In genomic region chr9:109232449-109232848, GRCh38 we compare ENCODE assay signal across 18 cellular contexts.
A peak's percentile ranks its signal among the peaks of the same experiment; 100 is the strongest.
DNase-seq lines count a peak whose midpoint lies in the region; ATAC-seq and TF ChIP-seq lines count a peak whose summit lies in the region.
"Had no signal": no experiment of that assay in that cellular context is flagged by ENCODE, and none has a peak within 500 bp of the region (broad histone marks: within the 10 kb centered on the region; RNA-seq: fewer than 3 reads in every experiment).

No MANE protein-coding gene starts in this region.

- H2AFZ ChIP-seq in ACC112 (ENCODE audit: low read length, unreplicated experiment) (peak overlapping the region; percentile 68), IMR-90 (replicated peaks; ENCODE audit: low read length, poor library complexity) (no peak overlapping the region)

- no peak overlapping the region for H3K23ac ChIP-seq in IMR-90 (ENCODE audit: low read depth, low read length)

- H2AK9ac ChIP-seq in IMR-90 (replicated peaks; ENCODE audit: low read depth, low read length, poor library complexity) = no peak overlapping the region

- in situ Hi-C loops in IMR-90 (cut with MboI; ENCODE audit: low sequenced_read_pairs) = no loop called here
- in situ Hi-C loops in brain microvascular endothelial cell (cut with HindIII; ENCODE audit: low pct_ligation_motif_present, low sequenced_read_pairs) = no loop called here

- no peak overlapping the region for H2AK5ac ChIP-seq in IMR-90 (ENCODE audit: low read depth, low read length)

- no peaks in the 10 kb centered on the region for H3K27me3 ChIP-seq in ACC112 (ENCODE audit: insufficient read depth, low read length)
- H3K27me3 ChIP-seq in IMR-90 (ENCODE audit: control insufficient read depth, insufficient read depth, low read length) = peaks cover 21% of the 10 kb centered on the region
- no peaks in the 10 kb centered on the region for H3K27me3 ChIP-seq in brain microvascular endothelial cell (replicated peaks)
- H3K27me3 ChIP-seq in WERI-Rb-1 (ENCODE audit: insufficient read depth, low read depth, severe bottlenecking) = no peaks in the 10 kb centered on the region
- H3K27me3 ChIP-seq: colonic mucosa, pancreas had no signal

- H3K9ac ChIP-seq in IMR-90 (ENCODE audit: low read depth, low read length) = no peak overlapping the region

- no peak for TF ChIP-seq POLR2A in IMR-90 (IDR thresholded peaks at IDR 0.05; ENCODE audit: low read depth, low read length)

- CTCF ChIA-PET in IMR-90 (lab: Yijun Ruan, JAX) = no interaction called here
- CTCF ChIA-PET in T-cell (lab: Charles Lee) = no interaction called here

- POLR2A ChIA-PET in IMR-90 (lab: Charles Lee; ENCODE audit: unreplicated experiment) = no interaction called here
- POLR2A ChIA-PET in T-cell (lab: Charles Lee) = no interaction called here

- intact Hi-C loops in IMR-90 (cut with micrococcal nuclease) = no loop called here

- H3K9me3 Mint-ChIP-seq in T-cell = no peaks in the 10 kb centered on the region
- H3K9me3 Mint-ChIP-seq: activated naive CD4-positive, alpha-beta T cell treated with anti-CD3 and anti-CD28 coated beads, Interleukin-2, amount 50 U/mL, for 24 hours had no signal

- H3K18ac ChIP-seq in IMR-90 (ENCODE audit: low read depth, low read length) = no peak overlapping the region

- H4K20me1 ChIP-seq in IMR-90 (ENCODE audit: insufficient read depth, low read length) = no peaks in the 10 kb centered on the region

- H3K9me1 ChIP-seq in IMR-90 (ENCODE audit: insufficient read depth, low read length) = no peaks in the 10 kb centered on the region

- peak overlapping the region; percentile 20; the same call in 1 of the 2 replicates for H3K4me2 ChIP-seq in IMR-90 (ENCODE audit: low read depth, low read length)

- no peak overlapping the region for H3K27ac Mint-ChIP-seq in T-cell
- H3K27ac Mint-ChIP-seq: activated CD8-positive, alpha-beta memory T cell treated with anti-CD3 and anti-CD28 coated beads, Interleukin-2, amount 10 ng/mL, durations not matched to agents 7 days and 5 days; activated naive CD4-positive, alpha-beta T cell treated with anti-CD3 and anti-CD28 coated beads, Interleukin-2, amount 50 U/mL, for 24 hours had no signal

- H3K56ac ChIP-seq in IMR-90 (ENCODE audit: extremely low read depth, insufficient read depth, low read length) = no peak overlapping the region

- H4K91ac ChIP-seq in IMR-90 (ENCODE audit: insufficient read depth, low read depth, low read length) = no peak overlapping the region

- H3K27me3 Mint-ChIP-seq in T-cell = peaks cover 13 to 17% of the 10 kb centered on the region in 2 donors

- BruUV-seq in IMR-90 (replicated peaks; lab: Mats Ljungman, UMichigan) = no TSS peak

- WGBS in IMR-90 (ENCODE audit: extremely low coverage in 2 of 2, insufficient read length in 1 of 2), 2 experiments = no CpG with 5 or more reads among the region's 7 CpGs

- H3K4me1 ChIP-seq in ACC112 (ENCODE audit: control insufficient read depth, insufficient read depth, low read length, unreplicated experiment) (peaks cover 18% of the 10 kb centered on the region), IMR-90 (ENCODE audit: control insufficient read depth, insufficient read depth, low read length) (no peaks in the 10 kb centered on the region)
- H3K4me1 ChIP-seq: colonic mucosa, pancreas had no signal

- no peak overlapping the region for H4K5ac ChIP-seq in IMR-90 (ENCODE audit: low read depth, low read length)

- H3K36me3 Mint-ChIP-seq in T-cell = no peaks in the 10 kb centered on the region
- H3K36me3 Mint-ChIP-seq: activated CD8-positive, alpha-beta memory T cell treated with anti-CD3 and anti-CD28 coated beads, Interleukin-2, amount 10 ng/mL, durations not matched to agents 7 days and 5 days; activated naive CD4-positive, alpha-beta T cell treated with anti-CD3 and anti-CD28 coated beads, Interleukin-2, amount 50 U/mL, for 24 hours had no signal

- H2BK15ac ChIP-seq in IMR-90 (ENCODE audit: low read depth, low read length) = no peak overlapping the region

- peak overlapping the region; percentile 54 for H3K27ac ChIP-seq in ACC112 (ENCODE audit: low read depth, low read length)
- no peak overlapping the region for H3K27ac ChIP-seq in IMR-90 (ENCODE audit: insufficient read depth, low read length)
- no peak overlapping the region for H3K27ac ChIP-seq in brain microvascular endothelial cell
- H3K27ac ChIP-seq in WERI-Rb-1 = no peak overlapping the region
- H3K27ac ChIP-seq: colonic mucosa, pancreas, thoracic aorta had no signal

- TF ChIP-seq RAD21 in IMR-90 (IDR thresholded peaks at IDR 0.05; ENCODE audit: low read length) = no peak

- H3K4me3 ChIP-seq in ACC112 (ENCODE audit: low read depth, low read length) (peak overlapping the region; percentile 38; the same call in 1 of the 2 replicates), IMR-90 (ENCODE audit: insufficient read depth, low read depth, low read length) (no peak overlapping the region), brain microvascular endothelial cell (ENCODE audit: low read depth, low read length) (no peak overlapping the region), WERI-Rb-1 (ENCODE audit: low read depth, low read length) (no peak overlapping the region)
- H3K4me3 ChIP-seq: colonic mucosa, pancreas, thoracic aorta had no signal

- dilution Hi-C loops in IMR-90 (cut with HindIII; ENCODE audit: low sequenced_read_pairs, unreplicated experiment) = no loop called here

- no peaks in the 10 kb centered on the region for H3K4me1 Mint-ChIP-seq in T-cell
- H3K4me1 Mint-ChIP-seq: activated CD8-positive, alpha-beta memory T cell treated with anti-CD3 and anti-CD28 coated beads, Interleukin-2, amount 10 ng/mL, durations not matched to agents 7 days and 5 days; activated naive CD4-positive, alpha-beta T cell treated with anti-CD3 and anti-CD28 coated beads, Interleukin-2, amount 50 U/mL, for 24 hours had no signal

- H3K4ac ChIP-seq in IMR-90 (ENCODE audit: low read depth, low read length) = no peak overlapping the region

- H3K79me1 ChIP-seq in IMR-90 (ENCODE audit: low read depth in 1 of 2, low read length in 2 of 2) = no peaks in the 10 kb centered on the region

- DNase-seq in IMR-90 (peak; percentile 61), brain microvascular endothelial cell (peak; percentile 55), kidney tubule cell (ENCODE audit: low spot score) (peak; percentile 47), NOMO-1 treated with dmso at 0.1 percent for 144 hours (lab: John Stamatoyannopoulos, UW; ENCODE audit: unreplicated experiment) (no peak), T-cell (no peak), WERI-Rb-1 (no peak), GM10266 (ENCODE audit: extremely low spot score) (no peak)
- DNase-seq: activated CD8-positive, alpha-beta memory T cell treated with anti-CD3 and anti-CD28 coated beads, Interleukin-2, amount 10 ng/mL, durations not matched to agents 7 days and 5 days; colonic mucosa; DMS153; NCI-H1417; NCI-H524; pancreas; Right ventricle myocardium superior; stimulated activated CD4-positive, alpha-beta T cell treated with anti-CD3 and anti-CD28 coated beads, Interleukin-15, amount 100 ng/mL, for 24 hours had no signal

- H4K8ac ChIP-seq in IMR-90 (ENCODE audit: low read depth in 2 of 2, low read length in 2 of 2) = no peak overlapping the region

- ATAC-seq in IMR-90 (ENCODE audit: low read depth) (peak; percentile 83), T-cell (replicated peaks in 1 of 4) (no peak)
- ATAC-seq: activated CD8-positive, alpha-beta memory T cell treated with anti-CD3 and anti-CD28 coated beads, Interleukin-2, amount 10 ng/mL, durations not matched to agents 7 days and 5 days had no signal

- no peak overlapping the region for H2BK20ac ChIP-seq in IMR-90 (ENCODE audit: low read depth, low read length)

- no peak overlapping the region for H2BK5ac ChIP-seq in IMR-90 (ENCODE audit: low read depth, low read length, poor library complexity, severe bottlenecking)

- H3K79me2 ChIP-seq in ACC112 (ENCODE audit: control insufficient read depth, insufficient read depth, low read length, unreplicated experiment) = no peaks in the 10 kb centered on the region

- no peak overlapping the region for H3K4me3 Mint-ChIP-seq in T-cell
- H3K4me3 Mint-ChIP-seq: activated CD8-positive, alpha-beta memory T cell treated with anti-CD3 and anti-CD28 coated beads, Interleukin-2, amount 10 ng/mL, durations not matched to agents 7 days and 5 days; activated naive CD4-positive, alpha-beta T cell treated with anti-CD3 and anti-CD28 coated beads, Interleukin-2, amount 50 U/mL, for 24 hours had no signal

- no peak overlapping the region for H3K14ac ChIP-seq in IMR-90 (replicated peaks; ENCODE audit: low read depth, low read length)

- TF ChIP-seq CTCF in IMR-90 (conservative IDR thresholded peaks at IDR 0.05; ENCODE audit: low read depth, low read length) = no peak
- TF ChIP-seq CTCF in brain microvascular endothelial cell (IDR thresholded peaks at IDR 0.05; ENCODE audit: low read depth, low read length, missing control alignments) = no peak
- no peak for TF ChIP-seq CTCF in WERI-Rb-1 (IDR thresholded peaks at IDR 0.05; ENCODE audit: low read depth, low read length)
- no peak for TF ChIP-seq CTCF in GM10266 (IDR thresholded peaks at IDR 0.05; ENCODE audit: control insufficient read depth, insufficient read depth, low read depth, missing control alignments)

- no peaks in the 10 kb centered on the region for H3K9me3 ChIP-seq in IMR-90 (ENCODE audit: control insufficient read depth, insufficient read depth, low read length)
- no peaks in the 10 kb centered on the region for H3K9me3 ChIP-seq in WERI-Rb-1 (ENCODE audit: severe bottlenecking)
- H3K9me3 ChIP-seq: colonic mucosa, pancreas, thoracic aorta had no signal

- no peaks in the 10 kb centered on the region for H3K36me3 ChIP-seq in ACC112 (ENCODE audit: insufficient read depth, low read length)
- H3K36me3 ChIP-seq in IMR-90 (ENCODE audit: control insufficient read depth, insufficient read depth, low read length) = no peaks in the 10 kb centered on the region
- H3K36me3 ChIP-seq in brain microvascular endothelial cell (replicated peaks) = no peaks in the 10 kb centered on the region
- peaks cover 4% of the 10 kb centered on the region; the same call in 1 of the 2 replicates for H3K36me3 ChIP-seq in WERI-Rb-1
- H3K36me3 ChIP-seq: colonic mucosa, pancreas, thoracic aorta had no signal

- H2BK120ac ChIP-seq in IMR-90 (ENCODE audit: low read depth, low read length) = no peak overlapping the region

TF ChIP-seq in IMR-90, 13 proteins besides CTCF, POLR2A, EP300 and RAD21:
- TF ChIP-seq SMC3 (IDR thresholded peaks at IDR 0.05; ENCODE audit: low read depth, low read length) (no peak), CEBPB (IDR thresholded peaks at IDR 0.05; ENCODE audit: low read depth, low read length) (peak; percentile 88), FOS (IDR thresholded peaks at IDR 0.05; ENCODE audit: low read depth, low read length) (peak; percentile 12; the same call in 1 of the 2 replicates)

Comparison
In these comparisons a context has a peak if more than half of its experiments do, and no peak if none do; other contexts are left out.
1. DNase-seq: peak in IMR-90 (single experiment), brain microvascular endothelial cell (single experiment) and kidney tubule cell (single experiment); none in NOMO-1 treated with dmso at 0.1 percent for 144 hours (single experiment), T-cell (0 of 34), WERI-Rb-1 (single experiment) and GM10266 (single experiment).